Comparison of ENCODE assay signal across 18 cellular contexts in the genomic region with DNA sequence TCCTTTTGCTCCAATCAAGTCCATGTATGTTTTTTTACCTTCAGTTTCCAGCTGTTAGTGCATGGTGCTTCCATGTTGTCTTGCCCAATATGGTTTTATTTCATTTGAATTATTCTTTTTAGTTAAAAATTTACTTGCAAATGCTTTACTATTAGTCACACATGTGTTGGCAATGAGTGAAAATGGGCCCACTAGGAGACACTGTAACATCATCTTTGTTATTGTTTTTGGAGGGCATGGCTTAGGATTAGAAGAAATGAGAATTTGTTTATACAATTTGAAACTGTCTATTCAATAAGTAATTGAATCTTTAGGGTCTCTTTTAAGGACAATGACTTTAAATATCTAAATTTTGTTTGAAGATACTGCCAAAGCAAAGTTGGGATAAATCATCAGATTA.
DNase-seq lines count a peak whose midpoint lies in the region; ATAC-seq and TF ChIP-seq lines count a peak whose summit lies in the region.
"Had no signal": no experiment of that assay in that cellular context is flagged by ENCODE, and none has a peak within 500 bp of the region (broad histone marks: within the 10 kb centered on the region; RNA-seq: fewer than 3 reads in every experiment).

No MANE protein-coding gene starts in this region.

- H3K36me3 ChIP-seq in naive thymus-derived CD4-positive, alpha-beta T cell (ENCODE audit: control insufficient read depth in 2 of 3, insufficient read depth in 3 of 3, low read length in 3 of 3): no peaks in the 10 kb centered on the region

- POLR2A ChIA-PET in naive thymus-derived CD4-positive, alpha-beta T cell (lab: Charles Lee): no interaction called here

- no peaks in the 10 kb centered on the region for H3K9me3 ChIP-seq in naive thymus-derived CD4-positive, alpha-beta T cell (ENCODE audit: control insufficient read depth in 2 of 3, low read length in 3 of 3)

- H3K27me3 ChIP-seq in naive thymus-derived CD4-positive, alpha-beta T cell (ENCODE audit: control insufficient read depth in 2 of 2, insufficient read depth in 2 of 2, low read length in 2 of 2): no peaks in the 10 kb centered on the region

- no peaks in the 10 kb centered on the region for H3K4me1 Mint-ChIP-seq in naive thymus-derived CD4-positive, alpha-beta T cell
- H3K4me1 Mint-ChIP-seq: activated CD4-positive, alpha-beta T cell treated with anti-CD3 and anti-CD28 coated beads, Interleukin-2, amount 10 ng/mL, durations not matched to agents 7 days and 5 days had no signal

- TF ChIP-seq CTCF in epithelial cell of proximal tubule (conservative IDR thresholded peaks at IDR 0.05; ENCODE audit: low read depth, low read length) (peak; percentile 63), GM13976 (IDR thresholded peaks at IDR 0.05; ENCODE audit: borderline replicate concordance, control extremely low read depth, extremely low read depth, insufficient read depth, missing control alignments) (no peak)

- CTCF ChIA-PET in naive thymus-derived CD4-positive, alpha-beta T cell (lab: Charles Lee): no interaction called here

- in situ Hi-C loops in GM13976 (cut with MboI; ENCODE audit: low sequenced_read_pairs, unreplicated experiment): no loop called here

- ATAC-seq in naive thymus-derived CD4-positive, alpha-beta T cell: no peak
- ATAC-seq: left colon; stimulated activated naive CD8-positive, alpha-beta T cell treated with anti-CD3 and anti-CD28 coated beads, Interleukin-15, Interleukin-2, amounts not matched to agents 100 U/mL and 50 U/mL, for 24 hours had no signal

- intact Hi-C loops in naive thymus-derived CD4-positive, alpha-beta T cell (cut with micrococcal nuclease): no loop called here

- H3K27ac ChIP-seq in naive thymus-derived CD4-positive, alpha-beta T cell (ENCODE audit: low read depth, low read length): no peak overlapping the region
- H3K27ac ChIP-seq: SK-N-MC had no signal

- no peaks in the 10 kb centered on the region for H3K4me1 ChIP-seq in naive thymus-derived CD4-positive, alpha-beta T cell (ENCODE audit: control insufficient read depth in 2 of 2, insufficient read depth in 2 of 2, low read length in 2 of 2)

- peaks cover 0 to 7% (median 0%) of the 10 kb centered on the region in 5 donors for H3K27me3 Mint-ChIP-seq in naive thymus-derived CD4-positive, alpha-beta T cell
- H3K27me3 Mint-ChIP-seq: activated CD4-positive, alpha-beta T cell treated with anti-CD3 and anti-CD28 coated beads, Interleukin-2, amount 10 ng/mL, durations not matched to agents 7 days and 5 days; activated naive CD8-positive, alpha-beta T cell had no signal

- no peaks in the 10 kb centered on the region for H3K9me3 Mint-ChIP-seq in naive thymus-derived CD4-positive, alpha-beta T cell
- H3K9me3 Mint-ChIP-seq: activated CD4-positive, alpha-beta T cell treated with anti-CD3 and anti-CD28 coated beads, Interleukin-2, amount 10 ng/mL, durations not matched to agents 7 days and 5 days had no signal

- no peak overlapping the region for H3K4me3 Mint-ChIP-seq in naive thymus-derived CD4-positive, alpha-beta T cell
- H3K4me3 Mint-ChIP-seq: activated CD4-positive, alpha-beta T cell treated with anti-CD3 and anti-CD28 coated beads, Interleukin-2, amount 10 ng/mL, durations not matched to agents 7 days and 5 days; activated naive CD8-positive, alpha-beta T cell; brain had no signal

- no peaks in the 10 kb centered on the region for H3K36me3 Mint-ChIP-seq in naive thymus-derived CD4-positive, alpha-beta T cell
- H3K36me3 Mint-ChIP-seq: activated naive CD8-positive, alpha-beta T cell; brain had no signal

- H3K4me3 ChIP-seq in epithelial cell of proximal tubule (ENCODE audit: low read depth, low read length): no peak overlapping the region
- no peak overlapping the region for H3K4me3 ChIP-seq in naive thymus-derived CD4-positive, alpha-beta T cell (ENCODE audit: low read length)
- H3K4me3 ChIP-seq: SK-N-MC had no signal

- peak; percentile 6 for DNase-seq in NCI-H1105 treated with DMSO at 0.1 percent for 48 hours (lab: John Stamatoyannopoulos, UW)
- DNase-seq in NCI-H1105 (lab: John Stamatoyannopoulos, UW): no peak
- DNase-seq in NCI-H524 (lab: John Stamatoyannopoulos, UW): peak; percentile 40 to 63
- peak; percentile 9 for DNase-seq in epithelial cell of proximal tubule (ENCODE audit: low read depth)
- peak; percentile 69 for DNase-seq in putamen (ENCODE audit: low spot score)
- no peak for DNase-seq in GM13976 (ENCODE audit: low spot score)
- DNase-seq in naive thymus-derived CD4-positive, alpha-beta T cell: no peak
- no peak for DNase-seq in activated CD4-positive, alpha-beta T cell treated with anti-CD3 and anti-CD28 coated beads, Interleukin-2, amount 50 U/mL, for 4 hours
- DNase-seq: activated CD4-positive, alpha-beta T cell treated with anti-CD3 and anti-CD28 coated beads, Interleukin-2, amount 10 ng/mL, durations not matched to agents 7 days and 5 days; activated T-cell treated with anti-CD3 and anti-CD28 coated beads, Interleukin-2, amount 50 U/mL, for 1 hour; GF-D8; left colon; NCI-H187 treated with DMSO at 0.1 percent for 48 hours; stimulated activated CD4-positive, alpha-beta T cell treated with anti-CD3 and anti-CD28 coated beads, Interleukin-12 subunit alpha, Interleukin-12 subunit beta, amount 100 ng/mL, for 4 hours; stimulated activated naive CD8-positive, alpha-beta T cell treated with anti-CD3 and anti-CD28 coated beads, Interleukin-15, Interleukin-2, amounts not matched to agents 100 U/mL and 50 U/mL, for 24 hours had no signal

- H3K27ac Mint-ChIP-seq in naive thymus-derived CD4-positive, alpha-beta T cell: no peak overlapping the region
- H3K27ac Mint-ChIP-seq: activated CD4-positive, alpha-beta T cell treated with anti-CD3 and anti-CD28 coated beads, Interleukin-2, amount 10 ng/mL, durations not matched to agents 7 days and 5 days; activated naive CD8-positive, alpha-beta T cell had no signal

Comparison
In these comparisons a context has a peak if more than half of its experiments do, and no peak if none do; other contexts are left out.
1. DNase-seq: peak in NCI-H1105 treated with DMSO at 0.1 percent for 48 hours (single experiment), NCI-H524 (2 of 2), epithelial cell of proximal tubule (single experiment) and putamen (single experiment); none in NCI-H1105 (single experiment), GM13976 (single experiment), naive thymus-derived CD4-positive, alpha-beta T cell (0 of 9) and activated CD4-positive, alpha-beta T cell treated with anti-CD3 and anti-CD28 coated beads, Interleukin-2, amount 50 U/mL, for 4 hours (0 of 2).